27 cellular contexts compared by ENCODE assay signal in genomic region chr19:42488783-42489521, GRCh38. TPM values are rescaled to one million over a fixed set of nuclear protein-coding genes. Genes with fewer than 3 reads are reported as not detected.
DNase-seq lines count a peak whose midpoint lies in the region; ATAC-seq and TF ChIP-seq lines count a peak whose summit lies in the region.
"Had no signal": no experiment of that assay in that cellular context is flagged by ENCODE, and none has a peak within 500 bp of the region (broad histone marks: within the 10 kb centered on the region; RNA-seq: fewer than 3 reads in every experiment).

No MANE protein-coding gene starts in this region.

- POLR2A ChIA-PET in HCT116 (lab: Charles Lee): no interaction called here

- no TSS peak for BruUV-seq in HCT116 (replicated peaks; lab: Mats Ljungman, UMichigan)

- H3K27me3 ChIP-seq in HCT116 (ENCODE audit: insufficient read depth, low read length): no peaks in the 10 kb centered on the region
- H3K27me3 ChIP-seq: esophagus muscularis mucosa had no signal

- no peak overlapping the region for H2AFZ ChIP-seq in HCT116 (ENCODE audit: low read depth, low read length, poor library complexity, severe bottlenecking)

- H3K36me3 Mint-ChIP-seq in mesothelial cell of epicardium: no peaks in the 10 kb centered on the region
- H3K36me3 Mint-ChIP-seq in glutamatergic neuron (ENCODE audit: unreplicated experiment): no peaks in the 10 kb centered on the region
- H3K36me3 Mint-ChIP-seq: activated naive CD8-positive, alpha-beta T cell; CD8-positive, alpha-beta T cell; stimulated activated memory B cell treated with anti-CD40 and anti-IgM and Interleukin-4, amounts not matched to agents 10 μg/mL and 1 μg/mL and 100 μg/mL, for 72 hours had no signal

- in situ Hi-C loops in SK-MEL-5 (cut with HindIII; ENCODE audit: low pct_unique_long_range_greater_than_20kb, low sequenced_read_pairs): no loop called here

- H3K9ac ChIP-seq in HCT116 (ENCODE audit: low read length): no peak overlapping the region

- H3K9me3 Mint-ChIP-seq in mesothelial cell of epicardium (no peaks in the 10 kb centered on the region), glutamatergic neuron (ENCODE audit: unreplicated experiment) (peaks cover 2% of the 10 kb centered on the region)
- H3K9me3 Mint-ChIP-seq: activated CD4-positive, alpha-beta T cell treated with anti-CD3 and anti-CD28 coated beads, Interleukin-2, amount 10 ng/mL, durations not matched to agents 24 days and 14 days; CD8-positive, alpha-beta T cell; nephron; stimulated activated memory B cell treated with anti-CD40 and anti-IgM and Interleukin-4, amounts not matched to agents 10 μg/mL and 1 μg/mL and 100 μg/mL, for 72 hours had no signal

- H3K4me1 ChIP-seq in HCT116 (ENCODE audit: control insufficient read depth in 1 of 2, insufficient read depth in 2 of 2, low read length in 2 of 2): peaks cover 3 to 10% of the 10 kb centered on the region in 2 experiments; a peak in 2 of 4 replicates
- H3K4me1 ChIP-seq: esophagus muscularis mucosa had no signal

- peak; percentile 69 for DNase-seq in COLO829 (ENCODE audit: low spot score)
- peak; percentile 18 for DNase-seq in HCT116 (ENCODE audit: low read depth, low spot score)
- DNase-seq in SK-MEL-5 (ENCODE audit: low read depth, low spot score): peak; percentile 97
- no peak for DNase-seq in mesothelial cell of epicardium (ENCODE audit: low spot score in 2 of 2, unreplicated experiment in 2 of 2)
- DNase-seq in activated CD4-positive, alpha-beta T cell treated with anti-CD3 and anti-CD28 coated beads, Interleukin-2, amount 50 U/mL, for 1 hour: no peak
- DNase-seq in RKO (ENCODE audit: low spot score): no peak
- no peak for DNase-seq in AG08395 (ENCODE audit: low spot score)
- DNase-seq in glutamatergic neuron: no peak
- DNase-seq: activated CD4-positive, alpha-beta T cell treated with anti-CD3 and anti-CD28 coated beads, Interleukin-2, amount 10 ng/mL, durations not matched to agents 24 days and 14 days; CD8-positive, alpha-beta T cell; effector CD8-positive, alpha-beta T cell; midbrain; NCI-H1694; NCI-H510A treated with DMSO at 0.1 percent for 48 hours; SHP77 treated with DMSO at 0.1 percent for 48 hours; stimulated activated CD4-positive, alpha-beta T cell treated with anti-CD3 and anti-CD28 coated beads, Interleukin-1b, Interleukin-23, amount 100 ng/mL, for 48 hours had no signal

- TF ChIP-seq POLR2A in HCT116 (IDR thresholded peaks at IDR 0.05; ENCODE audit: borderline replicate concordance, extremely low read depth, insufficient read depth, insufficient read length): no peak

- no peaks in the 10 kb centered on the region for H4K20me1 ChIP-seq in HCT116 (ENCODE audit: insufficient read depth)

- H3K9me3 ChIP-seq in HCT116 (ENCODE audit: control insufficient read depth in 1 of 2, insufficient read depth in 1 of 2, low read depth in 1 of 2, low read length in 2 of 2): no peaks in the 10 kb centered on the region
- H3K9me3 ChIP-seq: esophagus muscularis mucosa had no signal

- H3K4me1 Mint-ChIP-seq in mesothelial cell of epicardium (peaks cover 8% of the 10 kb centered on the region), glutamatergic neuron (ENCODE audit: low read depth, unreplicated experiment) (no peaks in the 10 kb centered on the region)
- H3K4me1 Mint-ChIP-seq: nephron; stimulated activated memory B cell treated with anti-CD40 and anti-IgM and Interleukin-4, amounts not matched to agents 10 μg/mL and 1 μg/mL and 100 μg/mL, for 72 hours had no signal

- RAD21 ChIA-PET in HCT116 (lab: Charles Lee; ENCODE audit: low non-redundant PET in 1 of 2, low total read pairs in 2 of 2, uncharacterized antibody in 2 of 2, unreplicated experiment in 2 of 2): no interaction called here

- intact Hi-C loops in HCT116 (cut with micrococcal nuclease): no loop called here

- H3K27me3 Mint-ChIP-seq in mesothelial cell of epicardium (ENCODE audit: low read depth): no peaks in the 10 kb centered on the region
- no peaks in the 10 kb centered on the region for H3K27me3 Mint-ChIP-seq in glutamatergic neuron (ENCODE audit: unreplicated experiment)
- H3K27me3 Mint-ChIP-seq: activated CD4-positive, alpha-beta T cell treated with anti-CD3 and anti-CD28 coated beads, Interleukin-2, amount 10 ng/mL, durations not matched to agents 24 days and 14 days; activated naive CD8-positive, alpha-beta T cell; stimulated activated memory B cell treated with anti-CD40 and anti-IgM and Interleukin-4, amounts not matched to agents 10 μg/mL and 1 μg/mL and 100 μg/mL, for 72 hours had no signal

- no peaks in the 10 kb centered on the region for H3K79me2 ChIP-seq in HCT116 (ENCODE audit: insufficient read depth, low read length)

- H3K4me2 ChIP-seq in HCT116 (ENCODE audit: low read length): no peak overlapping the region

- H3K4me3 ChIP-seq in HCT116 (replicated peaks in 1 of 2; ENCODE audit: low read depth in 1 of 2, low read length in 2 of 2): no peak overlapping the region
- H3K4me3 ChIP-seq: esophagus muscularis mucosa had no signal

- H3K4me3 Mint-ChIP-seq in mesothelial cell of epicardium (no peak overlapping the region), glutamatergic neuron (ENCODE audit: unreplicated experiment) (no peak overlapping the region)
- H3K4me3 Mint-ChIP-seq: activated CD4-positive, alpha-beta T cell treated with anti-CD3 and anti-CD28 coated beads, Interleukin-2, amount 10 ng/mL, durations not matched to agents 24 days and 14 days; activated naive CD8-positive, alpha-beta T cell; CD8-positive, alpha-beta T cell; nephron; stimulated activated memory B cell treated with anti-CD40 and anti-IgM and Interleukin-4, amounts not matched to agents 10 μg/mL and 1 μg/mL and 100 μg/mL, for 72 hours had no signal

- CTCF ChIA-PET in HCT116 (lab: Charles Lee): no interaction called here

- no peaks in the 10 kb centered on the region for H3K9me2 ChIP-seq in HCT116 (ENCODE audit: insufficient read depth)

- TF ChIP-seq CTCF in HCT116 (IDR thresholded peaks at IDR 0.05 in 2 of 3, conservative IDR thresholded peaks at IDR 0.05 in 1 of 3; ENCODE audit: borderline replicate concordance in 1 of 3, insufficient read depth in 1 of 3, low read depth in 2 of 3, low read length in 2 of 3) (no peak), mesothelial cell of epicardium (IDR thresholded peaks at IDR 0.05; ENCODE audit: unreplicated experiment) (no peak), glutamatergic neuron (IDR thresholded peaks at IDR 0.05; ENCODE audit: partially characterized antibody, unreplicated experiment) (no peak)

- ATAC-seq in HCT116: no peak; the same call in 1 of the 2 replicates
- ATAC-seq: CD8-positive, alpha-beta T cell; stimulated activated memory B cell treated with anti-CD40 and anti-IgM and Interleukin-4, amounts not matched to agents 10 μg/mL and 1 μg/mL and 100 μg/mL, for 72 hours had no signal

- H3K36me3 ChIP-seq in HCT116 (ENCODE audit: control insufficient read depth in 1 of 2, insufficient read depth in 2 of 2, low read length in 2 of 2): no peaks in the 10 kb centered on the region
- H3K36me3 ChIP-seq: esophagus muscularis mucosa had no signal

- H3K27ac ChIP-seq in HCT116 (ENCODE audit: low read depth, low read length): no peak overlapping the region
- H3K27ac ChIP-seq: esophagus muscularis mucosa had no signal

- H3K27ac Mint-ChIP-seq in mesothelial cell of epicardium (peak overlapping the region; percentile 53), glutamatergic neuron (ENCODE audit: unreplicated experiment) (no peak overlapping the region)
- H3K27ac Mint-ChIP-seq: activated CD4-positive, alpha-beta T cell treated with anti-CD3 and anti-CD28 coated beads, Interleukin-2, amount 10 ng/mL, durations not matched to agents 24 days and 14 days; activated naive CD8-positive, alpha-beta T cell; CD8-positive, alpha-beta T cell; nephron; stimulated activated memory B cell treated with anti-CD40 and anti-IgM and Interleukin-4, amounts not matched to agents 10 μg/mL and 1 μg/mL and 100 μg/mL, for 72 hours had no signal

- no peak for TF ChIP-seq RAD21 in HCT116 (IDR thresholded peaks at IDR 0.05; ENCODE audit: low read depth)

TF ChIP-seq in HCT116, 20 proteins besides CTCF, POLR2A, EP300 and RAD21 (continues in another document):
- TF ChIP-seq EZH2 (IDR thresholded peaks at IDR 0.05): no peak
- TF ChIP-seq CEBPB (IDR thresholded peaks at IDR 0.05; ENCODE audit: low read depth): no peak
- TF ChIP-seq ZNF274 (IDR thresholded peaks at IDR 0.05; ENCODE audit: low read depth, low read length): no peak
- TF ChIP-seq TCF7L2 (IDR thresholded peaks at IDR 0.05; ENCODE audit: borderline replicate concordance, extremely low read depth, insufficient read depth, insufficient read length): no peak
- TF ChIP-seq ELF1 (IDR thresholded peaks at IDR 0.05; ENCODE audit: borderline replicate concordance, low read depth): no peak
- TF ChIP-seq MAX (IDR thresholded peaks at IDR 0.05): no peak
- no peak for TF ChIP-seq SIN3A (IDR thresholded peaks at IDR 0.05; ENCODE audit: low read depth)
- no peak for TF ChIP-seq SRF (IDR thresholded peaks at IDR 0.05; ENCODE audit: low read depth)

RNA-seq across cellular contexts. Expression of gene CEACAM1, which starts 39.3 kb away (rescaled TPM):
- total RNA-seq in HCT116 (2021; ENCODE audit: unreplicated experiment): 1.2 TPM
- 0.74 and 0.82 TPM in 2 replicates for polyA plus RNA-seq in HCT116 (2012)
- 31.2 and 38.8 TPM in 2 replicates for total RNA-seq in SK-MEL-5 (2014; rRNA removed; shearing (Covaris generic))
- 131 and 160 TPM in 2 replicates for polyA plus RNA-seq in SK-MEL-5 (2015; cell fraction: cytosol; rRNA removed)
- 196 and 277 TPM in 2 replicates for polyA plus RNA-seq in SK-MEL-5 (2015; cell fraction: nucleus; rRNA removed)
- total RNA-seq in mesothelial cell of epicardium: 0.66 to 1.4 TPM (median 1.3 TPM) in 3 replicates
- 0.44 TPM for total RNA-seq in glutamatergic neuron (ENCODE audit: unreplicated experiment)

RNA-seq across cellular contexts. Expression of gene CXCL17, which starts 46.2 kb away (rescaled TPM):
- 0.32 TPM for total RNA-seq in HCT116 (2021; ENCODE audit: unreplicated experiment)
- polyA plus RNA-seq in HCT116 (2012): 0.09 TPM in 1 of 2 replicates, not detected in the other
- 0.34 TPM in 1 of 2 replicates, not detected in the other for total RNA-seq in SK-MEL-5 (2014; rRNA removed; shearing (Covaris generic))
- 0.52 and 0.79 TPM in 2 replicates for polyA plus RNA-seq in SK-MEL-5 (2015; cell fraction: cytosol; rRNA removed)
- not detected in 2 replicates for polyA plus RNA-seq in SK-MEL-5 (2015; cell fraction: nucleus; rRNA removed)
- not detected in 3 replicates for total RNA-seq in mesothelial cell of epicardium
- not detected for total RNA-seq in glutamatergic neuron (ENCODE audit: unreplicated experiment)
- total RNA-seq: activated CD4-positive, alpha-beta T cell treated with anti-CD3 and anti-CD28 coated beads, Interleukin-2, amount 10 ng/mL, durations not matched to agents 24 days and 14 days; astrocyte; CD8-positive, alpha-beta T cell; cerebellum; Daoy; M059J; posterior vena cava; skeletal muscle tissue; T-helper 1 cell treated with Interleukin-12 subunit alpha and Interleukin-12 subunit beta and Interleukin-4 antibody, amounts not matched to agents 30 ng/mL and 1 ng/mL, for 36 hours had no signal

Comparison
In these comparisons a context has a peak if more than half of its experiments do, and no peak if none do; other contexts are left out.
1. DNase-seq: peak in COLO829 (single experiment), HCT116 (single experiment) and SK-MEL-5 (single experiment); none in mesothelial cell of epicardium (0 of 2), activated CD4-positive, alpha-beta T cell treated with anti-CD3 and anti-CD28 coated beads, Interleukin-2, amount 50 U/mL, for 1 hour (single experiment), RKO (single experiment), AG08395 (single experiment) and glutamatergic neuron (single experiment).
2. RNA of gene CEACAM1, which starts 39.3 kb away (total RNA-seq): 31.2 to 38.8 TPM in SK-MEL-5; 0.66 to 1.4 TPM in mesothelial cell of epicardium, 1.2 TPM in HCT116 (single experiment) and 0.44 TPM in glutamatergic neuron (single experiment); every median in the first group is over 10 times any median in the second.